In the genomic region with DNA sequence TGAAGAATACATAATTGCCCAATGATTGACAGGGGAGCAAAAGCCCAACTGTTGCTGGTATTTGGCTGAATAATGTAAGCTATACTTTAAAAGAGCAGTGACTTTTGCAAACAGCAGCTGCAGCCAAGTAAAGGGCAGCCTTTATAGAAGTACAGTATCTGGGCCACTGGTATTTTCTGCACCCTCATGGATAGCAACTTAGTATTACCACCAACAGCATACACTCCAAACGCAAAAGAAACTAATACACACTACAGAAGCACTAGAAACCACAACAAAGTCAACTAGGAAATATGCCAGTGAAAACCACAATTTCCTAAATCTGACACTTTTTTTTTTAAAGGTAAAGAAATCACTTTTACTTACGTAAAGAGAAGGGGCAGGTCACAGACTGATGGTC, we compare ENCODE assay signal across 10 cellular contexts.
DNase-seq lines count a peak whose midpoint lies in the region; ATAC-seq, FAIRE-seq and TF ChIP-seq lines count a peak whose summit lies in the region.
"Had no signal": no experiment of that assay in that cellular context is flagged by ENCODE, and none has a peak within 500 bp of the region (broad histone marks: within the 10 kb centered on the region; RNA-seq: fewer than 3 reads in every experiment).

No MANE protein-coding gene starts in this region.

- H3K27ac ChIP-seq in BLaER1 (no peak overlapping the region), coronary artery (no peak overlapping the region), small intestine (ENCODE audit: low read depth in 1 of 2, low read length in 1 of 2) (no peak overlapping the region)

- peak; percentile 74 for ATAC-seq in GM19395 (IDR thresholded peaks at IDR 0.05; ENCODE audit: unreplicated experiment)
- no peak for ATAC-seq in HG03469 (IDR thresholded peaks at IDR 0.05; ENCODE audit: unreplicated experiment)

- H3K9ac ChIP-seq in BLaER1 = no peak overlapping the region

- H4K20me1 ChIP-seq in BLaER1 = 0 out of 2 replicates have a peak, but pooled peaks cover 10% of the 10 kb centered on the region

- H3K4me1 ChIP-seq in BLaER1 = peaks cover 18% of the 10 kb centered on the region
- H3K4me1 ChIP-seq in small intestine (ENCODE audit: control insufficient read depth in 2 of 2, insufficient read depth in 1 of 2, low read depth in 1 of 2, low read length in 1 of 2) = peaks cover 0 to 3% of the 10 kb centered on the region in 2 donors

- FAIRE-seq in small intestine (lab: Jason Lieb, UNC) = no peak

- DNase-seq in LHCN-M2 (ENCODE audit: low read depth) (peak; percentile 86), choroid plexus epithelial cell (ENCODE audit: low read depth) (peak; percentile 79), coronary artery (ENCODE audit: low spot score) (no peak), small intestine (no peak), NCI-H2196 treated with DMSO at 0.1 percent for 48 hours (lab: John Stamatoyannopoulos, UW; ENCODE audit: unreplicated experiment) (no peak)
- DNase-seq: SHP77 treated with DMSO at 0.1 percent for 48 hours; stimulated activated CD4-positive, alpha-beta T cell treated with anti-CD3 and anti-CD28 coated beads, Interleukin-2, amount 100 ng/mL, for 24 hours had no signal

- peak overlapping the region; percentile 62 for H3K4me2 ChIP-seq in BLaER1

- no peak for TF ChIP-seq CTCF in choroid plexus epithelial cell (conservative IDR thresholded peaks at IDR 0.05; ENCODE audit: low read depth, low read length)
- no peak for TF ChIP-seq CTCF in coronary artery (IDR thresholded peaks at IDR 0.05)

- no peak overlapping the region for H3K4me3 ChIP-seq in BLaER1
- H3K4me3 ChIP-seq in choroid plexus epithelial cell (ENCODE audit: low read depth, low read length) = no peak overlapping the region
- H3K4me3 ChIP-seq in coronary artery = no peak overlapping the region
- H3K4me3 ChIP-seq in small intestine (ENCODE audit: low read depth in 1 of 2, low read length in 2 of 2) = no peak overlapping the region

- no peaks in the 10 kb centered on the region for H3K27me3 ChIP-seq in BLaER1
- H3K27me3 ChIP-seq in small intestine (ENCODE audit: control insufficient read depth in 2 of 2, insufficient read depth in 2 of 2, low read length in 2 of 2) = no peaks in the 10 kb centered on the region

- H3K36me3 ChIP-seq in BLaER1 (no peaks in the 10 kb centered on the region), small intestine (ENCODE audit: control insufficient read depth in 2 of 2, insufficient read depth in 2 of 2, low read length in 2 of 2) (no peaks in the 10 kb centered on the region)

- WGBS in small intestine, 3 donors = 61 to 91% (median 64%) methylated on average over 2 of the region's 2 CpGs

- no peaks in the 10 kb centered on the region for H3K9me3 ChIP-seq in BLaER1
- no peaks in the 10 kb centered on the region for H3K9me3 ChIP-seq in small intestine (ENCODE audit: control insufficient read depth, low read depth)

Comparison
In these comparisons a context has a peak if more than half of its experiments do, and no peak if none do; other contexts are left out.
1. DNase-seq: peak in LHCN-M2 (single experiment) and choroid plexus epithelial cell (single experiment); none in coronary artery (single experiment), small intestine (single experiment) and NCI-H2196 treated with DMSO at 0.1 percent for 48 hours (single experiment).